ENCODE assay signal across 15 cellular contexts in the genomic region with DNA sequence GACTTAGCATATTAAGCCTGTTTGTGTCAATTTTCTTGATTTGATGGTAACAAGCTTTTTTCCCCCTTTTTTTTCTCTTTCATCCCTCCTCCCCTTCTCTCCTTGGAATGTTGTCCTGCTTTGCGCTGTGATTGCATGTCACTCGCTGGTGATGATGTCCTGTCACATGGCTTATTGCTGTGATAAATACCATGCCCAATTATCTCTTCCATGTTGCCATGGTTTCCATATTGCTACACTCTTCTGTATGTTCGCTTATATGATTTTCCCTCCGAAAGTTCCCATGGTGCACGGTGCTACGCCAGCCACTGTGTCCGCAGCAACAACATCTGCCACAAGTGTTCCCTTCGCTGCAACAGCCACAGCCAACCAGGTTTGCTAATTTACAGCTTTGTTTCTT.
DNase-seq lines count a peak whose midpoint lies in the region; ATAC-seq and TF ChIP-seq lines count a peak whose summit lies in the region.
"Had no signal": no experiment of that assay in that cellular context is flagged by ENCODE, and none has a peak within 500 bp of the region (broad histone marks: within the 10 kb centered on the region; RNA-seq: fewer than 3 reads in every experiment).

No MANE protein-coding gene starts in this region.

- H3K27ac ChIP-seq in CD4-positive, alpha-beta T cell (ENCODE audit: low read depth, low read length): no peak overlapping the region
- H3K27ac ChIP-seq in CD8-positive, alpha-beta T cell (ENCODE audit: low read depth, low read length): no peak overlapping the region
- H3K27ac ChIP-seq in naive thymus-derived CD4-positive, alpha-beta T cell (ENCODE audit: low read depth, low read length): no peak overlapping the region
- H3K27ac ChIP-seq in prostate gland: no peak overlapping the region
- H3K27ac ChIP-seq: RWPE1 had no signal

- H3K9me3 Mint-ChIP-seq in CD4-positive, alpha-beta T cell: no peaks in the 10 kb centered on the region
- no peaks in the 10 kb centered on the region for H3K9me3 Mint-ChIP-seq in CD8-positive, alpha-beta T cell
- H3K9me3 Mint-ChIP-seq in activated CD4-positive, alpha-beta memory T cell treated with anti-CD3 and anti-CD28 coated beads for 36 hours: no peaks in the 10 kb centered on the region
- no peaks in the 10 kb centered on the region for H3K9me3 Mint-ChIP-seq in naive thymus-derived CD4-positive, alpha-beta T cell

- no peak for TF ChIP-seq CTCF in CD4-positive, alpha-beta T cell (IDR thresholded peaks at IDR 0.05)
- no peak for TF ChIP-seq CTCF in CD8-positive, alpha-beta T cell (IDR thresholded peaks at IDR 0.05)
- TF ChIP-seq CTCF in prostate gland (IDR thresholded peaks at IDR 0.05): no peak

- no peak overlapping the region for H3K4me3 Mint-ChIP-seq in CD4-positive, alpha-beta T cell
- H3K4me3 Mint-ChIP-seq in CD8-positive, alpha-beta T cell: no peak overlapping the region
- H3K4me3 Mint-ChIP-seq in activated CD4-positive, alpha-beta memory T cell treated with anti-CD3 and anti-CD28 coated beads for 36 hours: no peak overlapping the region
- peak overlapping the region in 1 of 10 donors; percentile 31 for H3K4me3 Mint-ChIP-seq in naive thymus-derived CD4-positive, alpha-beta T cell

- peak overlapping the region; percentile 56 for H3K27ac Mint-ChIP-seq in CD4-positive, alpha-beta T cell
- H3K27ac Mint-ChIP-seq in CD8-positive, alpha-beta T cell: peak overlapping the region; percentile 12
- H3K27ac Mint-ChIP-seq in activated CD4-positive, alpha-beta memory T cell treated with anti-CD3 and anti-CD28 coated beads for 36 hours: peak overlapping the region; percentile 6
- H3K27ac Mint-ChIP-seq in naive thymus-derived CD4-positive, alpha-beta T cell: peak overlapping the region in 8 of 9 donors; percentile 33 to 78 (median 70)

- CTCF ChIA-PET in CD4-positive, alpha-beta T cell (lab: Charles Lee): interaction anchor here (1.2 kb wide), 1 partner anchor 16 kb away, joined by 4 read pairs; no protein-coding TSS in a partner anchor
- CTCF ChIA-PET in CD8-positive, alpha-beta T cell (lab: Charles Lee): interaction anchor here (1.9 kb wide), 1 partner anchor 272 kb away, joined by 4 read pairs; no protein-coding TSS in a partner anchor
- CTCF ChIA-PET in activated CD4-positive, alpha-beta memory T cell treated with anti-CD3 and anti-CD28 coated beads for 36 hours (lab: Charles Lee): interaction anchor here (1.7 kb wide), 1 partner anchor 16 kb away, joined by 5 read pairs; no protein-coding TSS in a partner anchor
- CTCF ChIA-PET in naive thymus-derived CD4-positive, alpha-beta T cell (lab: Charles Lee): interaction anchor here (1.2 kb wide), 1 partner anchor 11 kb away, joined by 3 read pairs; no protein-coding TSS in a partner anchor

- no peaks in the 10 kb centered on the region for H3K27me3 ChIP-seq in CD4-positive, alpha-beta T cell (ENCODE audit: control insufficient read depth, insufficient read depth, low read length)
- H3K27me3 ChIP-seq in CD8-positive, alpha-beta T cell (ENCODE audit: insufficient read depth, low read length): no peaks in the 10 kb centered on the region
- H3K27me3 ChIP-seq in naive thymus-derived CD4-positive, alpha-beta T cell (ENCODE audit: control insufficient read depth in 2 of 2, insufficient read depth in 2 of 2, low read length in 2 of 2): no peaks in the 10 kb centered on the region
- H3K27me3 ChIP-seq in prostate gland (replicated peaks; ENCODE audit: insufficient read depth): no peaks in the 10 kb centered on the region
- H3K27me3 ChIP-seq: BE2C had no signal

- peaks cover 24% of the 10 kb centered on the region for H3K36me3 ChIP-seq in CD8-positive, alpha-beta T cell (ENCODE audit: insufficient read depth, low read length)
- H3K36me3 ChIP-seq in naive thymus-derived CD4-positive, alpha-beta T cell (ENCODE audit: control insufficient read depth in 2 of 3, insufficient read depth in 3 of 3, low read length in 3 of 3): peaks cover 9 to 50% (median 15%) of the 10 kb centered on the region in 3 experiments
- no peaks in the 10 kb centered on the region for H3K36me3 ChIP-seq in prostate gland

- ATAC-seq in CD4-positive, alpha-beta T cell (ENCODE audit: poor library complexity): no peak
- no peak for ATAC-seq in CD8-positive, alpha-beta T cell
- no peak for ATAC-seq in naive thymus-derived CD4-positive, alpha-beta T cell

- no peak overlapping the region for H3K4me3 ChIP-seq in CD8-positive, alpha-beta T cell (ENCODE audit: low read depth, low read length)
- H3K4me3 ChIP-seq in naive thymus-derived CD4-positive, alpha-beta T cell (ENCODE audit: low read length): no peak overlapping the region
- no peak overlapping the region for H3K4me3 ChIP-seq in prostate gland

- intact Hi-C loops in CD4-positive, alpha-beta T cell (cut with DNase I, micrococcal nuclease): no loop called here
- intact Hi-C loops in CD8-positive, alpha-beta T cell (cut with DNase I, micrococcal nuclease): loop anchor here in 1 of 2 experiments (10.0 kb wide), 1 partner anchor 1839 kb away; no protein-coding TSS in a partner anchor
- intact Hi-C loops in activated CD4-positive, alpha-beta memory T cell treated with anti-CD3 and anti-CD28 coated beads for 36 hours (cut with micrococcal nuclease): no loop called here
- intact Hi-C loops in naive thymus-derived CD4-positive, alpha-beta T cell (cut with micrococcal nuclease): loop anchor here in 1 of 2 donors (2.0 kb wide), 1 partner anchor 15 kb away; no protein-coding TSS in a partner anchor
- intact Hi-C loops in prostate gland (cut with DNase I): loop anchor here (10.0 kb wide), 1 partner anchor 271 kb away; no protein-coding TSS in a partner anchor

- peaks cover 61% of the 10 kb centered on the region for H3K4me1 Mint-ChIP-seq in CD4-positive, alpha-beta T cell (ENCODE audit: low read depth)
- H3K4me1 Mint-ChIP-seq in CD8-positive, alpha-beta T cell (ENCODE audit: low read depth): peaks cover 64% of the 10 kb centered on the region
- H3K4me1 Mint-ChIP-seq in activated CD4-positive, alpha-beta memory T cell treated with anti-CD3 and anti-CD28 coated beads for 36 hours (ENCODE audit: low read depth): peaks cover 49% of the 10 kb centered on the region
- peaks cover 20 to 82% (median 63%) of the 10 kb centered on the region in 7 donors for H3K4me1 Mint-ChIP-seq in naive thymus-derived CD4-positive, alpha-beta T cell

- DNase-seq in CD4-positive, alpha-beta T cell: no peak
- no peak for DNase-seq in CD8-positive, alpha-beta T cell
- DNase-seq in activated CD4-positive, alpha-beta memory T cell treated with anti-CD3 and anti-CD28 coated beads for 36 hours: no peak
- no peak for DNase-seq in naive thymus-derived CD4-positive, alpha-beta T cell
- DNase-seq in prostate gland (ENCODE audit: low spot score) (no peak), OCI-M1 (lab: John Stamatoyannopoulos, UW) (no peak)
- DNase-seq in stimulated activated CD4-positive, alpha-beta T cell treated with anti-CD3 and anti-CD28 coated beads, Interleukin-4, amount 100 ng/mL, for 1 hour: no peak
- DNase-seq: BE2C; KG1; NCI-H1048; NCI-H2107; NCI-H345; NCI-H526 treated with DMSO at 0.1 percent for 48 hours; NK-92 treated with Interleukin-12 subunit alpha and Interleukin-12 subunit beta, amount 100 ng/mL, for 24 hours had no signal

- TF ChIP-seq POLR2A in prostate gland (IDR thresholded peaks at IDR 0.05): no peak

- H3K4me1 ChIP-seq in CD8-positive, alpha-beta T cell (ENCODE audit: insufficient read depth, low read length): peaks cover 35% of the 10 kb centered on the region
- H3K4me1 ChIP-seq in naive thymus-derived CD4-positive, alpha-beta T cell (ENCODE audit: control insufficient read depth in 2 of 2, insufficient read depth in 2 of 2, low read length in 2 of 2): peaks cover 0 to 5% of the 10 kb centered on the region in 2 donors
- H3K4me1 ChIP-seq in prostate gland (replicated peaks): no peaks in the 10 kb centered on the region
- H3K4me1 ChIP-seq: BE2C had no signal

- no peaks in the 10 kb centered on the region for H3K9me3 ChIP-seq in CD4-positive, alpha-beta T cell (ENCODE audit: control insufficient read depth, low read length)
- no peaks in the 10 kb centered on the region for H3K9me3 ChIP-seq in CD8-positive, alpha-beta T cell (ENCODE audit: low read length)
- H3K9me3 ChIP-seq in naive thymus-derived CD4-positive, alpha-beta T cell (ENCODE audit: control insufficient read depth in 2 of 3, low read length in 3 of 3): no peaks in the 10 kb centered on the region
- H3K9me3 ChIP-seq in prostate gland: no peaks in the 10 kb centered on the region
- H3K9me3 ChIP-seq: BE2C had no signal

- WGBS in prostate gland: 98% methylated on average over 8 of the region's 8 CpGs

- H3K36me3 Mint-ChIP-seq in CD4-positive, alpha-beta T cell (ENCODE audit: low read depth): peaks cover 89% of the 10 kb centered on the region
- H3K36me3 Mint-ChIP-seq in CD8-positive, alpha-beta T cell: peaks cover 69% of the 10 kb centered on the region
- peaks cover 37% of the 10 kb centered on the region for H3K36me3 Mint-ChIP-seq in activated CD4-positive, alpha-beta memory T cell treated with anti-CD3 and anti-CD28 coated beads for 36 hours
- peaks cover 5 to 56% (median 49%) of the 10 kb centered on the region in 5 donors for H3K36me3 Mint-ChIP-seq in naive thymus-derived CD4-positive, alpha-beta T cell

- POLR2A ChIA-PET in CD4-positive, alpha-beta T cell (lab: Charles Lee): no interaction called here
- POLR2A ChIA-PET in CD8-positive, alpha-beta T cell (lab: Charles Lee): no interaction called here
- POLR2A ChIA-PET in activated CD4-positive, alpha-beta memory T cell treated with anti-CD3 and anti-CD28 coated beads for 36 hours (lab: Charles Lee): no interaction called here
- POLR2A ChIA-PET in naive thymus-derived CD4-positive, alpha-beta T cell (lab: Charles Lee): interaction anchor here (1.4 kb wide), 1 partner anchor 12 kb away, joined by 3 read pairs; no protein-coding TSS in a partner anchor

- H3K27me3 Mint-ChIP-seq in CD4-positive, alpha-beta T cell: no peaks in the 10 kb centered on the region
- no peaks in the 10 kb centered on the region for H3K27me3 Mint-ChIP-seq in CD8-positive, alpha-beta T cell (ENCODE audit: low read depth)
- no peaks in the 10 kb centered on the region for H3K27me3 Mint-ChIP-seq in activated CD4-positive, alpha-beta memory T cell treated with anti-CD3 and anti-CD28 coated beads for 36 hours
- H3K27me3 Mint-ChIP-seq in naive thymus-derived CD4-positive, alpha-beta T cell: no peaks in the 10 kb centered on the region

Comparison
In these comparisons a context has a peak if more than half of its experiments do, and no peak if none do; other contexts are left out.
1. H3K27ac Mint-ChIP-seq: peak in every context shown above with its lines; median percentile 70 in naive thymus-derived CD4-positive, alpha-beta T cell; 56 in CD4-positive, alpha-beta T cell; 12 in CD8-positive, alpha-beta T cell; 6 in activated CD4-positive, alpha-beta memory T cell treated with anti-CD3 and anti-CD28 coated beads for 36 hours.